Comparison of ENCODE assay signal across 24 cellular contexts in genomic region chr19:32626969-32627368, GRCh38. TPM values are rescaled to one million over a fixed set of nuclear protein-coding genes. Genes with fewer than 3 reads are reported as not detected.
DNase-seq lines count a peak whose midpoint lies in the region; ATAC-seq, FAIRE-seq and TF ChIP-seq lines count a peak whose summit lies in the region.
"Had no signal": no experiment of that assay in that cellular context is flagged by ENCODE, and none has a peak within 500 bp of the region (broad histone marks: within the 10 kb centered on the region; RNA-seq: fewer than 3 reads in every experiment).

No MANE protein-coding gene starts in this region.

- H3K79me2 ChIP-seq in osteoblast (ENCODE audit: insufficient read depth, low read length): no peaks in the 10 kb centered on the region

- CTCF ChIA-PET in A549 (lab: Yijun Ruan, JAX): interaction anchor here (1.1 kb wide), 1 partner anchor 8 kb away, joined by 4 read pairs; no protein-coding TSS in a partner anchor

- no peaks in the 10 kb centered on the region for H3K9me3 ChIP-seq in A549
- no peaks in the 10 kb centered on the region for H3K9me3 ChIP-seq in SJCRH30 (replicated peaks)
- H3K9me3 ChIP-seq in osteoblast (ENCODE audit: low read depth, low read length): no peaks in the 10 kb centered on the region
- H3K9me3 ChIP-seq in effector memory CD4-positive, alpha-beta T cell (ENCODE audit: control insufficient read depth, low read length): no peaks in the 10 kb centered on the region
- H3K9me3 ChIP-seq: HAP-1 had no signal

- TF ChIP-seq CTCF in A549 (IDR thresholded peaks at IDR 0.05): no peak
- TF ChIP-seq CTCF in osteoblast (IDR thresholded peaks at IDR 0.05; ENCODE audit: extremely low read depth, low read depth, low read length): no peak

- no peak for ATAC-seq in A549
- no peak for ATAC-seq in GM18858 (IDR thresholded peaks at IDR 0.05; ENCODE audit: unreplicated experiment)

- H2AFZ ChIP-seq in osteoblast (ENCODE audit: low read length): no peak overlapping the region

- FAIRE-seq in A549 (lab: Jason Lieb, UNC): peak; percentile 82
- FAIRE-seq in GM12892 (lab: Jason Lieb, UNC): peak; percentile 14
- FAIRE-seq: A204.1, D721Med, GM12891, GM19239, H54 had no signal

- H3K27me3 ChIP-seq in SJCRH30 (no peaks in the 10 kb centered on the region), osteoblast (ENCODE audit: insufficient read depth, low read length) (no peaks in the 10 kb centered on the region)
- no peaks in the 10 kb centered on the region for H3K27me3 ChIP-seq in effector memory CD4-positive, alpha-beta T cell (replicated peaks; ENCODE audit: control insufficient read depth, insufficient read depth, low read length, poor library complexity, severe bottlenecking)

- POLR2A ChIA-PET in A549 (lab: Yijun Ruan, JAX): no interaction called here

- H3K4me3 ChIP-seq in A549 (no peak overlapping the region), SJCRH30 (no peak overlapping the region), osteoblast (ENCODE audit: insufficient read depth, low read length) (no peak overlapping the region)
- H3K4me3 ChIP-seq in effector memory CD4-positive, alpha-beta T cell (ENCODE audit: insufficient read depth, low read depth, low read length, poor library complexity, severe bottlenecking): no peak overlapping the region
- H3K4me3 ChIP-seq: HAP-1 had no signal

- no peak for TF ChIP-seq POLR2A in A549 (IDR thresholded peaks at IDR 0.05; ENCODE audit: low read length)
- no peak for TF ChIP-seq POLR2A in GM12892 (IDR thresholded peaks at IDR 0.05; ENCODE audit: low read depth, low read length)

- H3K4me2 ChIP-seq in A549 (no peak overlapping the region), osteoblast (ENCODE audit: insufficient read depth, low read length) (no peak overlapping the region)

- H3K36me3 ChIP-seq in SJCRH30 (no peaks in the 10 kb centered on the region; the same call in 1 of the 2 replicates), osteoblast (ENCODE audit: insufficient read depth, low read length) (peaks cover 46% of the 10 kb centered on the region)
- peaks cover 56% of the 10 kb centered on the region for H3K36me3 ChIP-seq in effector memory CD4-positive, alpha-beta T cell (ENCODE audit: control insufficient read depth, insufficient read depth, low read length)

- no peak for TF ChIP-seq EP300 in A549 (IDR thresholded peaks at IDR 0.05)

- WGBS in A549 (ENCODE audit: missing lambda C conversion rate): 94% methylated on average over 4 of the region's 4 CpGs

- H4K20me1 ChIP-seq in osteoblast (ENCODE audit: insufficient read depth, low read length): no peaks in the 10 kb centered on the region

- H3K4me1 ChIP-seq in A549: no peaks in the 10 kb centered on the region
- H3K4me1 ChIP-seq in SJCRH30: peaks cover 9% of the 10 kb centered on the region
- H3K4me1 ChIP-seq in osteoblast (ENCODE audit: insufficient read depth, low read length): no peaks in the 10 kb centered on the region
- no peaks in the 10 kb centered on the region for H3K4me1 ChIP-seq in effector memory CD4-positive, alpha-beta T cell (ENCODE audit: control insufficient read depth, insufficient read depth, low read length, poor library complexity, severe bottlenecking)
- H3K4me1 ChIP-seq: HAP-1 had no signal

- no peak for TF ChIP-seq RAD21 in A549 (conservative IDR thresholded peaks at IDR 0.05 in 1 of 2, IDR thresholded peaks at IDR 0.05 in 1 of 2)

- H3K27ac ChIP-seq in A549: no peak overlapping the region
- 0 out of 2 replicates have a peak overlapping the region, but pooled peaks have one; percentile 13 for H3K27ac ChIP-seq in SJCRH30
- no peak overlapping the region for H3K27ac ChIP-seq in osteoblast (ENCODE audit: low read depth, low read length)
- H3K27ac ChIP-seq in effector memory CD4-positive, alpha-beta T cell (ENCODE audit: insufficient read depth, low read length, poor library complexity, severe bottlenecking): no peak overlapping the region
- H3K27ac ChIP-seq: 22Rv1 had no signal

- DNase-seq in A549 (ENCODE audit: low read depth in 1 of 2, low spot score in 1 of 2) (no peak), GM12892 (ENCODE audit: insufficient read length) (no peak), SJCRH30 (no peak), osteoblast (ENCODE audit: insufficient read length, low spot score, missing footprints) (peak; percentile 46), NAMALWA (ENCODE audit: low spot score) (no peak), NCI-H1436 (lab: John Stamatoyannopoulos, UW) (no peak)
- no peak for DNase-seq in effector memory CD4-positive, alpha-beta T cell
- DNase-seq: ACHN; CD4-positive, alpha-beta T cell; CD8-positive, alpha-beta memory T cell; DMS 273 treated with DMSO at 0.1 percent for 48 hours; DMS79; EL; GF-D8; GOT3 had no signal

TF ChIP-seq in A549, 52 proteins besides CTCF, POLR2A, EP300 and RAD21:
- TF ChIP-seq MAFK (IDR thresholded peaks at IDR 0.05; ENCODE audit: partially characterized antibody): peak; percentile 23
- no peak for TF ChIP-seq FOSL2 (IDR thresholded peaks at IDR 0.05)
- peak; percentile 39; the same call in 1 of the 2 replicates for TF ChIP-seq FOSL2 (CRISPR knock-in tag; IDR thresholded peaks at IDR 0.05)
- TF ChIP-seq EHMT2 (IDR thresholded peaks at IDR 0.05; ENCODE audit: low read depth): no peak
- no peak for TF ChIP-seq ESRRA (IDR thresholded peaks at IDR 0.05; ENCODE audit: borderline replicate concordance, low read length)

RNA-seq across cellular contexts. Expression of gene PDCD5, which starts 46.0 kb away (rescaled TPM):
- 196 and 445 TPM in 2 replicates for polyA plus RNA-seq in A549 (2011; rRNA removed)
- polyA plus RNA-seq in A549 (2012; cell fraction: cytosol; rRNA removed): 330 and 503 TPM in 2 replicates
- polyA plus RNA-seq in A549 (2012; cell fraction: nucleus; rRNA removed): 114 and 173 TPM in 2 replicates
- polyA plus RNA-seq in A549 (2017; fragmentation: RNase III; extraction: RNeasy Plus Mini Kit Qiagen cat#74134 plus additional on column Dnase treatment): 511 to 662 TPM (median 549 TPM) in 3 replicates
- polyA minus RNA-seq in A549 (2011; rRNA and poly(A)+ RNA removed): 16.9 and 22.2 TPM in 2 replicates
- polyA plus RNA-seq in GM12892 (2012; ENCODE audit: missing spikeins): 298 TPM
- total RNA-seq in SJCRH30 (2014; rRNA removed; shearing (Covaris generic)): 242 and 247 TPM in 2 replicates
- total RNA-seq in osteoblast: 46.0 and 51.0 TPM in 2 replicates

RNA-seq across cellular contexts. Expression of gene ANKRD27, which starts 48.0 kb away (rescaled TPM):
- polyA plus RNA-seq in A549 (2011; rRNA removed): 60.8 and 62.1 TPM in 2 replicates
- polyA plus RNA-seq in A549 (2012; cell fraction: cytosol; rRNA removed): 28.2 and 30.5 TPM in 2 replicates
- 38.1 and 46.2 TPM in 2 replicates for polyA plus RNA-seq in A549 (2012; cell fraction: nucleus; rRNA removed)
- 23.1 to 23.7 TPM (median 23.1 TPM) in 3 replicates for polyA plus RNA-seq in A549 (2017; fragmentation: RNase III; extraction: RNeasy Plus Mini Kit Qiagen cat#74134 plus additional on column Dnase treatment)
- polyA minus RNA-seq in A549 (2011; rRNA and poly(A)+ RNA removed): 58.2 and 61.0 TPM in 2 replicates
- polyA plus RNA-seq in GM12892 (2012; ENCODE audit: missing spikeins): 22.0 TPM
- total RNA-seq in SJCRH30 (2014; rRNA removed; shearing (Covaris generic)): 32.2 and 33.8 TPM in 2 replicates
- 28.0 and 31.5 TPM in 2 replicates for total RNA-seq in osteoblast

RNA-seq across cellular contexts. Expression of gene RGS9BP, which starts 48.7 kb away (rescaled TPM):
- polyA plus RNA-seq in A549 (2011; rRNA removed) (0.17 and 0.20 TPM in 2 replicates), A549 (2017; fragmentation: RNase III; extraction: RNeasy Plus Mini Kit Qiagen cat#74134 plus additional on column Dnase treatment) (0.30 to 0.46 TPM (median 0.41 TPM) in 3 replicates)
- 0.20 and 0.32 TPM in 2 replicates for polyA plus RNA-seq in A549 (2012; cell fraction: cytosol; rRNA removed)
- polyA plus RNA-seq in A549 (2012; cell fraction: nucleus; rRNA removed): 0.20 and 0.29 TPM in 2 replicates
- 0.24 and 0.41 TPM in 2 replicates for polyA minus RNA-seq in A549 (2011; rRNA and poly(A)+ RNA removed)
- 0.08 TPM for polyA plus RNA-seq in GM12892 (2012; ENCODE audit: missing spikeins)
- 0.18 and 0.38 TPM in 2 replicates for total RNA-seq in SJCRH30 (2014; rRNA removed; shearing (Covaris generic))
- total RNA-seq in osteoblast: 0.59 and 0.72 TPM in 2 replicates
- polyA plus RNA-seq: CD14-positive monocyte had no signal
